In genomic region chr15:58425185-58425584, GRCh38 we compare ENCODE assay signal across 24 cellular contexts. TPM values are rescaled to one million over a fixed set of nuclear protein-coding genes. Genes with fewer than 3 reads are reported as not detected.
"Had no signal": no experiment of that assay in that cellular context is flagged by ENCODE, and none has a peak within 500 bp of the region (broad histone marks: within the 10 kb centered on the region; RNA-seq: fewer than 3 reads in every experiment).

No MANE protein-coding gene starts in this region.

- H3K27ac Mint-ChIP-seq: activated CD4-positive, alpha-beta memory T cell treated with anti-CD3 and anti-CD28 coated beads for 36 hours; activated CD4-positive, alpha-beta T cell treated with anti-CD3 and anti-CD28 coated beads, Interleukin-2, amount 10 ng/mL, durations not matched to agents 24 days and 14 days; activated naive CD4-positive, alpha-beta T cell treated with anti-CD3 and anti-CD28 coated beads, Interleukin-2, amount 10 ng/mL, durations not matched to agents 7 days and 5 days; activated naive CD8-positive, alpha-beta T cell treated with anti-CD3 and anti-CD28 coated beads, Interleukin-2, amount 10 ng/mL, durations not matched to agents 7 days and 5 days; activated T-helper 1 cell treated with anti-CD3 and anti-CD28 coated beads, Interleukin-12 subunit alpha, Interleukin-12 subunit beta, Interleukin-2, Interleukin-4 antibody, amounts not matched to agents 30 ng/mL and 10 ng/mL and 1 ng/mL, durations not matched to agents 14 hours and 24 hours and 36 hours had no signal

- H3K27me3 ChIP-seq: heart right ventricle, pancreas, tibial nerve had no signal

- H3K27me3 Mint-ChIP-seq: activated CD4-positive, alpha-beta memory T cell treated with anti-CD3 and anti-CD28 coated beads for 36 hours; activated CD4-positive, alpha-beta T cell treated with anti-CD3 and anti-CD28 coated beads, Interleukin-2, amount 10 ng/mL, durations not matched to agents 24 days and 14 days; activated naive CD8-positive, alpha-beta T cell treated with anti-CD3 and anti-CD28 coated beads, Interleukin-2, amount 10 ng/mL, durations not matched to agents 7 days and 5 days; naive thymus-derived CD8-positive, alpha-beta T cell had no signal

- H3K4me3 ChIP-seq: heart right ventricle, pancreas, tibial nerve had no signal

- H3K4me3 Mint-ChIP-seq: activated CD4-positive, alpha-beta memory T cell treated with anti-CD3 and anti-CD28 coated beads for 36 hours; activated CD4-positive, alpha-beta T cell treated with anti-CD3 and anti-CD28 coated beads, Interleukin-2, amount 10 ng/mL, durations not matched to agents 24 days and 14 days; activated naive CD4-positive, alpha-beta T cell treated with anti-CD3 and anti-CD28 coated beads, Interleukin-2, amount 10 ng/mL, durations not matched to agents 7 days and 5 days; activated naive CD8-positive, alpha-beta T cell treated with anti-CD3 and anti-CD28 coated beads, Interleukin-2, amount 10 ng/mL, durations not matched to agents 7 days and 5 days; activated T-helper 1 cell treated with anti-CD3 and anti-CD28 coated beads, Interleukin-12 subunit alpha, Interleukin-12 subunit beta, Interleukin-2, Interleukin-4 antibody, amounts not matched to agents 30 ng/mL and 10 ng/mL and 1 ng/mL, durations not matched to agents 14 hours and 24 hours and 36 hours; naive thymus-derived CD8-positive, alpha-beta T cell; neural crest cell had no signal

- H3K36me3 ChIP-seq: heart right ventricle, pancreas, tibial nerve had no signal

- H3K4me1 ChIP-seq: tibial nerve had no signal

- H3K9me3 Mint-ChIP-seq: activated CD4-positive, alpha-beta memory T cell treated with anti-CD3 and anti-CD28 coated beads for 36 hours; activated naive CD4-positive, alpha-beta T cell treated with anti-CD3 and anti-CD28 coated beads, Interleukin-2, amount 10 ng/mL, durations not matched to agents 7 days and 5 days; activated T-helper 1 cell treated with anti-CD3 and anti-CD28 coated beads, Interleukin-12 subunit alpha, Interleukin-12 subunit beta, Interleukin-2, Interleukin-4 antibody, amounts not matched to agents 30 ng/mL and 10 ng/mL and 1 ng/mL, durations not matched to agents 14 hours and 24 hours and 36 hours; naive thymus-derived CD8-positive, alpha-beta T cell; neural crest cell had no signal

- DNase-seq: activated CD4-positive, alpha-beta memory T cell treated with anti-CD3 and anti-CD28 coated beads for 36 hours; activated CD4-positive, alpha-beta T cell treated with anti-CD3 and anti-CD28 coated beads, Interleukin-2, amount 10 ng/mL, durations not matched to agents 24 days and 14 days; activated CD8-positive, alpha-beta memory T cell treated with anti-CD3 and anti-CD28 coated beads, Interleukin-2, amount 50 U/mL, for 4 hours; activated effector memory CD4-positive, alpha-beta T cell treated with anti-CD3 and anti-CD28 coated beads, Interleukin-2, amount 50 U/mL, for 16 hours; activated naive CD4-positive, alpha-beta T cell treated with anti-CD3 and anti-CD28 coated beads, Interleukin-2, amount 10 ng/mL, durations not matched to agents 7 days and 5 days; activated naive CD8-positive, alpha-beta T cell treated with anti-CD3 and anti-CD28 coated beads, Interleukin-2, amount 10 ng/mL, durations not matched to agents 7 days and 5 days; activated T-cell treated with anti-CD3 and anti-CD28 coated beads, Interleukin-2, amount 50 U/mL, for 1 hour; amniotic stem cell; caudate nucleus; foreskin fibroblast; heart right ventricle; midbrain; naive thymus-derived CD8-positive, alpha-beta T cell; nucleus accumbens; pancreas; right cardiac atrium; stimulated activated CD4-positive, alpha-beta T cell treated with anti-CD3 and anti-CD28 coated beads, Interleukin-2, amount 100 ng/mL, for 48 hours; stimulated activated naive CD4-positive, alpha-beta T cell treated with Interleukin-2 at 50 U/mL for 16 hours had no signal

- H3K9me3 ChIP-seq: heart right ventricle, pancreas, tibial nerve had no signal

- H3K36me3 Mint-ChIP-seq: activated CD4-positive, alpha-beta memory T cell treated with anti-CD3 and anti-CD28 coated beads for 36 hours; activated naive CD4-positive, alpha-beta T cell treated with anti-CD3 and anti-CD28 coated beads, Interleukin-2, amount 10 ng/mL, durations not matched to agents 7 days and 5 days had no signal

- ATAC-seq: esophagus mucosa; heart right ventricle; naive thymus-derived CD8-positive, alpha-beta T cell had no signal

- H3K27ac ChIP-seq: heart right ventricle, pancreas, tibial nerve had no signal

RNA-seq across cellular contexts. Expression of gene LIPC, which starts 6.6 kb away (rescaled TPM):
- total RNA-seq: activated CD4-positive, alpha-beta memory T cell treated with anti-CD3 and anti-CD28 coated beads for 36 hours; astrocyte; esophagus mucosa; neural crest cell; temporal lobe had no signal
